In the genomic region with DNA sequence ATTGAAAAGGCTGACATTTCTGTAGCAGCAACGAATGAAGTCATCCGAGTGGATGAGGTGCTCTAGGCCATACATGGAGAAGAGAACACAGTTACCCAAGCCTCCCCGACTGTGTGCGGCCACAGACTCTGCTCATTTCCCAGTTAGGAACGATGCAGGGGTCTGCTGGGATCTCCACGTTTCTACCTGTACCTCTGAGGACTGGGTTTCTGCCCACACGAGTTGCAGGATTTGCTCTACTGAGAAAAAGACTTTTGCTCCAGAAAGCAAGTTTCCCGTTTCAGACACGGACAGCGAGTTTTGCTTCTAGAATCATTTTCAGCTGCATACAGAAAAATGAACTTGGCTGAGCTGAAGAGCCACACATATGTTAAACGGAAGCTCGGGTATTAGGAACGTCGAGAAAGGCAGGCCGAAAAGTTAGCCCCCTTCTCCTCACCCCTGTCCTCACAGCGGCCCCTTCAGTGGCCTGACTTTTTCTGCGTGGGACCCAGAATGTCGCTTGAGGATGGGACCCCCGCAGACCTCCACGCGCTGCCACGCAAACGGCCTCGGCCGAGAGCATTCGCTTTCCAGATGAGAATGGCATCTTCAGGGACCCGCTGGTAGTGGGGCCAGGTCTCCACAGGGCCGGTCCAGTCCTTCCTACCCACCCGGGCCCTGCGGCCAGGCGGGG, we compare ENCODE assay signal across 9 cellular contexts. TPM values are rescaled to one million over a fixed set of nuclear protein-coding genes. Genes with fewer than 3 reads are reported as not detected.
A peak's percentile ranks its signal among the peaks of the same experiment; 100 is the strongest.
DNase-seq lines count a peak whose midpoint lies in the region; ATAC-seq and TF ChIP-seq lines count a peak whose summit lies in the region.
"Had no signal": no experiment of that assay in that cellular context is flagged by ENCODE, and none has a peak within 500 bp of the region (broad histone marks: within the 10 kb centered on the region; RNA-seq: fewer than 3 reads in every experiment).

No MANE protein-coding gene starts in this region.

- ATAC-seq in GM18498 (IDR thresholded peaks at IDR 0.05; ENCODE audit: unreplicated experiment): peak; percentile 0

- H3K4me1 ChIP-seq in SJSA1 (replicated peaks) (peaks cover 77% of the 10 kb centered on the region), fibroblast of lung (ENCODE audit: control insufficient read depth, extremely low read depth, insufficient read depth, low read length) (peaks cover 9% of the 10 kb centered on the region), osteoblast (ENCODE audit: insufficient read depth, low read length) (peaks cover 43% of the 10 kb centered on the region)

- H3K4me3 ChIP-seq in SJSA1 (peak overlapping the region; percentile 88), fibroblast of lung (replicated peaks in 1 of 4; ENCODE audit: control extremely low read depth in 1 of 4, insufficient read depth in 1 of 4, low read depth in 3 of 4, low read length in 4 of 4) (peak overlapping the region; percentile 42 to 81 (median 56)), osteoblast (ENCODE audit: insufficient read depth, low read length) (peak overlapping the region; percentile 84)

- H3K9me3 ChIP-seq in SJSA1 (replicated peaks) (no peaks in the 10 kb centered on the region), fibroblast of lung (ENCODE audit: control insufficient read depth, insufficient read depth, low read depth, low read length) (no peaks in the 10 kb centered on the region), osteoblast (ENCODE audit: low read depth, low read length) (no peaks in the 10 kb centered on the region)

- TF ChIP-seq CTCF in fibroblast of lung (conservative IDR thresholded peaks at IDR 0.05 in 1 of 2, IDR thresholded peaks at IDR 0.05 in 1 of 2; ENCODE audit: low read depth in 1 of 2, low read length in 2 of 2): no peak
- no peak for TF ChIP-seq CTCF in osteoblast (IDR thresholded peaks at IDR 0.05; ENCODE audit: extremely low read depth, low read depth, low read length)

- DNase-seq in SJSA1 (ENCODE audit: low read depth in 1 of 2, low spot score in 2 of 2): peak in 1 of 2 experiments; percentile 67
- peak; percentile 46 to 48 for DNase-seq in fibroblast of lung (ENCODE audit: low read depth in 2 of 2)
- peak; percentile 65 for DNase-seq in osteoblast (ENCODE audit: insufficient read length, low spot score, missing footprints)
- no peak for DNase-seq in NCI-H1417 treated with DMSO at 0.1 percent for 48 hours (lab: John Stamatoyannopoulos, UW)
- no peak for DNase-seq in amniotic stem cell (lab: John Stamatoyannopoulos, UW)
- no peak for DNase-seq in SIG-M5 treated with dmso at 0.1 percent for 504 hours (lab: John Stamatoyannopoulos, UW; ENCODE audit: unreplicated experiment)
- DNase-seq in DMS153 (lab: John Stamatoyannopoulos, UW): no peak

- H3K27ac ChIP-seq in SJSA1 (peak overlapping the region; percentile 88), fibroblast of lung (ENCODE audit: insufficient read depth, low read length) (peak overlapping the region; percentile 65), osteoblast (ENCODE audit: low read depth, low read length) (peak overlapping the region; percentile 91)
- H3K27ac ChIP-seq: SK-N-MC had no signal

- H3K27me3 ChIP-seq in SJSA1 (replicated peaks) (no peaks in the 10 kb centered on the region), fibroblast of lung (ENCODE audit: control insufficient read depth, insufficient read depth, low read length) (no peaks in the 10 kb centered on the region), osteoblast (ENCODE audit: insufficient read depth, low read length) (no peaks in the 10 kb centered on the region)

- H4K20me1 ChIP-seq in fibroblast of lung (ENCODE audit: control insufficient read depth, extremely low read depth, insufficient read depth, low read length) (no peaks in the 10 kb centered on the region), osteoblast (ENCODE audit: insufficient read depth, low read length) (peaks cover 14% of the 10 kb centered on the region)

- H2AFZ ChIP-seq in fibroblast of lung (ENCODE audit: low read length): peak overlapping the region; percentile 79
- peak overlapping the region; percentile 92 for H2AFZ ChIP-seq in osteoblast (ENCODE audit: low read length)

- H3K4me2 ChIP-seq in fibroblast of lung (ENCODE audit: extremely low read depth, insufficient read depth, low read length): peak overlapping the region; percentile 84
- H3K4me2 ChIP-seq in osteoblast (ENCODE audit: insufficient read depth, low read length): peak overlapping the region; percentile 91

- peak overlapping the region; percentile 77 for H3K9ac ChIP-seq in fibroblast of lung (ENCODE audit: insufficient read depth, low read length)

- H3K79me2 ChIP-seq in fibroblast of lung (ENCODE audit: control insufficient read depth, insufficient read depth, low read length) (no peaks in the 10 kb centered on the region), osteoblast (ENCODE audit: insufficient read depth, low read length) (peaks cover 43% of the 10 kb centered on the region)

- peaks cover 33% of the 10 kb centered on the region for H3K36me3 ChIP-seq in SJSA1
- H3K36me3 ChIP-seq in fibroblast of lung (ENCODE audit: control insufficient read depth, insufficient read depth, low read length): no peaks in the 10 kb centered on the region
- H3K36me3 ChIP-seq in osteoblast (ENCODE audit: insufficient read depth, low read length): peaks cover 3% of the 10 kb centered on the region

RNA-seq across cellular contexts. Expression of a gene that starts 0.6 kb away (rescaled TPM):
- total RNA-seq in SJSA1 (2014; rRNA removed; shearing (Covaris generic)): 58.9 and 72.2 TPM in 2 replicates
- total RNA-seq in fibroblast of lung (26.2 and 29.6 TPM in 2 replicates), osteoblast (120 and 144 TPM in 2 replicates)
- polyA plus RNA-seq in fibroblast of lung: 27.4 and 47.1 TPM in 2 replicates
- 19.4 and 32.0 TPM in 2 replicates for polyA plus RNA-seq in fibroblast of lung (2012)
- 18.6 and 30.0 TPM in 2 replicates for polyA minus RNA-seq in fibroblast of lung (ENCODE audit: low replicate concordance)

Comparison
In these comparisons a context has a peak if more than half of its experiments do, and no peak if none do; other contexts are left out.
1. DNase-seq: peak in fibroblast of lung (2 of 2) and osteoblast (single experiment); none in NCI-H1417 treated with DMSO at 0.1 percent for 48 hours (single experiment), amniotic stem cell (single experiment), SIG-M5 treated with dmso at 0.1 percent for 504 hours (single experiment) and DMS153 (single experiment).
2. Peak in every context shown above with its lines, with median percentiles within 50 percentile points of each other: H3K27ac ChIP-seq and H3K4me3 ChIP-seq.